ENCODE assay signal across 3 cellular contexts in genomic region chr12:1945502-1945901, GRCh38. TPM values are rescaled to one million over a fixed set of nuclear protein-coding genes. Genes with fewer than 3 reads are reported as not detected.
"Had no signal": no experiment of that assay in that cellular context is flagged by ENCODE, and none has a peak within 500 bp of the region (broad histone marks: within the 10 kb centered on the region; RNA-seq: fewer than 3 reads in every experiment).

No MANE protein-coding gene starts in this region.

RNA-seq across cellular contexts. Expression of gene CACNA2D4, which starts 27.1 kb away (rescaled TPM):
- total RNA-seq: LHCN-M2, MCF 10A, NCI-H460 had no signal
